ENCODE assay signal across 6 cellular contexts in the genomic region with DNA sequence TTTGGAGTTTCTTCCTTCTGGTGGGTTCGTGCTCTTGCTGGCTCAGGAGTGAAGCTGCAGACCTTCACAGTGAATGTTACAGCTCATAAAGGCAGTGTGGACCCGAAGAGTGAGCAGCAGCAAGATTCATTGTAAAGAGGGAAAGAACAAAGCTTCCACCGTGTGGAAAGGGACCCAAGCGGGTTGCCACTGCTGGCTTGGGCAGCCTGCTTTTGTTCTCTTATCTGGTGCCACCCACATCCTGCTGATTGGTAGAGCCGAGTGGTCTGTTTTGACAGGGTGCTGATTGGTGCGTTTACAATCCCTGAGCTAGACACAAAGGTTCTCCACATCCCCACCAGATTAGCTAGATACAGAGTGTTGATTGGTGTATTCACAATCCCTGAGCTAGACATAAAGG. TPM values are rescaled to one million over a fixed set of nuclear protein-coding genes. Genes with fewer than 3 reads are reported as not detected.
DNase-seq lines count a peak whose midpoint lies in the region; ATAC-seq, FAIRE-seq and TF ChIP-seq lines count a peak whose summit lies in the region.
"Not testable (repeated sequence)": the region's sequence is repeated elsewhere in the genome, so short reads cannot be mapped to it uniquely, and the experiment has no call there.
"Had no signal": no experiment of that assay in that cellular context is flagged by ENCODE, and none has a peak within 500 bp of the region (broad histone marks: within the 10 kb centered on the region; RNA-seq: fewer than 3 reads in every experiment).

No MANE protein-coding gene starts in this region.

- POLR2A ChIA-PET in activated CD4-positive, alpha-beta memory T cell treated with anti-CD3 and anti-CD28 coated beads for 36 hours (lab: Charles Lee): interaction anchor here (1.2 kb wide), 1 partner anchor 9 kb away, joined by 5 read pairs; no protein-coding TSS in a partner anchor

- not testable (repeated sequence) for H3K23ac ChIP-seq in mesendoderm (ENCODE audit: low read length)

- intact Hi-C loops in activated CD4-positive, alpha-beta memory T cell treated with anti-CD3 and anti-CD28 coated beads for 36 hours (cut with micrococcal nuclease): loop anchor here (5.0 kb wide), 1 partner anchor 103 kb away; the partner anchor contains the start of gene PA2G4

- H3K9me2 ChIP-seq in GM23338 (ENCODE audit: insufficient read depth): not testable (repeated sequence)

- H3K18ac ChIP-seq in mesendoderm (ENCODE audit: low read length): not testable (repeated sequence)

- not testable (repeated sequence) for H2BK5ac ChIP-seq in mesendoderm (ENCODE audit: low read length)

- H3K79me1 ChIP-seq in mesendoderm (ENCODE audit: low read length): not testable (repeated sequence)

- H3K27ac Mint-ChIP-seq in GM23338: peak overlapping the region; percentile 21; the same call in 1 of the 2 replicates
- not testable (repeated sequence) for H3K27ac Mint-ChIP-seq in activated CD4-positive, alpha-beta memory T cell treated with anti-CD3 and anti-CD28 coated beads for 36 hours; astrocyte (ENCODE audit: unreplicated experiment)

- not testable (repeated sequence) for ATAC-seq in GM23338

- H2AK5ac ChIP-seq in mesendoderm (ENCODE audit: low read length): not testable (repeated sequence)

- FAIRE-seq in astrocyte (lab: Jason Lieb, UNC): not testable (repeated sequence)

- H2BK120ac ChIP-seq in mesendoderm (ENCODE audit: low read depth, low read length): not testable (repeated sequence)

- not testable (repeated sequence) for H3K9me3 ChIP-seq in astrocyte (ENCODE audit: insufficient read depth, low read depth, low read length)

- H3K4me3 Mint-ChIP-seq in GM23338; activated CD4-positive, alpha-beta memory T cell treated with anti-CD3 and anti-CD28 coated beads for 36 hours: not testable (repeated sequence)
- H3K4me3 Mint-ChIP-seq in astrocyte (ENCODE audit: unreplicated experiment): peak overlapping the region; percentile 46

- peak; percentile 33; the same call in 1 of the 2 replicates for TF ChIP-seq POLR2A in Raji (IDR thresholded peaks at IDR 0.05; ENCODE audit: insufficient read depth, low read depth, low read length)

- not testable (repeated sequence) for H3F3A ChIP-seq in GM23338 (replicated peaks; ENCODE audit: low read depth)

- not testable (repeated sequence) for H4K8ac ChIP-seq in mesendoderm (ENCODE audit: low read depth, low read length)

- no CpG with 5 or more reads among the region's 6 CpGs for WGBS in mesendoderm (ENCODE audit: extremely low coverage, insufficient coverage, low lambda C conversion rate)

- H3K79me2 ChIP-seq in GM23338 (replicated peaks; ENCODE audit: insufficient read depth); astrocyte (ENCODE audit: insufficient read depth, low read length); mesendoderm (ENCODE audit: control insufficient read depth, insufficient read depth, low read length): not testable (repeated sequence)

- H3K27ac ChIP-seq in GM23338 (ENCODE audit: low read depth); astrocyte (ENCODE audit: low read depth, low read length); mesendoderm (ENCODE audit: low read depth, low read length): not testable (repeated sequence)

- not testable (repeated sequence) for H4K20me1 ChIP-seq in GM23338 (replicated peaks; ENCODE audit: insufficient read depth); astrocyte (ENCODE audit: insufficient read depth, low read length)

- not testable (repeated sequence) for DNase-seq in GM23338 (ENCODE audit: low spot score); astrocyte (ENCODE audit: low read depth)
- peak; percentile 25 for DNase-seq in activated CD4-positive, alpha-beta memory T cell treated with anti-CD3 and anti-CD28 coated beads for 36 hours
- peak; percentile 33 for DNase-seq in mesendoderm

- CTCF ChIA-PET in activated CD4-positive, alpha-beta memory T cell treated with anti-CD3 and anti-CD28 coated beads for 36 hours (lab: Charles Lee): interaction anchor here (0.6 to 6.0 kb wide), 5 partner anchors 17 to 132 kb away, joined by 3 to 102 read pairs (median 3); no protein-coding TSS in a partner anchor

- H3K27me3 ChIP-seq in GM23338 (ENCODE audit: insufficient read depth); astrocyte (ENCODE audit: insufficient read depth, low read length); mesendoderm (ENCODE audit: insufficient read depth, low read length, poor library complexity): not testable (repeated sequence)

- H3K9ac ChIP-seq in astrocyte (ENCODE audit: low read length); mesendoderm (ENCODE audit: low read length): not testable (repeated sequence)

- H2AFZ ChIP-seq in GM23338; astrocyte (ENCODE audit: low read depth, low read length): not testable (repeated sequence)

- H4K5ac ChIP-seq in mesendoderm (ENCODE audit: low read length): not testable (repeated sequence)

- TF ChIP-seq CTCF in GM23338 (conservative IDR thresholded peaks at IDR 0.05; ENCODE audit: low read depth in 2 of 2); astrocyte (IDR thresholded peaks at IDR 0.05; ENCODE audit: insufficient read depth, low read depth, low read length): not testable (repeated sequence)

- H2BK15ac ChIP-seq in mesendoderm (replicated peaks; ENCODE audit: low read depth): not testable (repeated sequence)

- peaks cover 39% of the 10 kb centered on the region for H3K36me3 Mint-ChIP-seq in GM23338 (ENCODE audit: low read depth)
- not testable (repeated sequence) for H3K36me3 Mint-ChIP-seq in activated CD4-positive, alpha-beta memory T cell treated with anti-CD3 and anti-CD28 coated beads for 36 hours
- peaks cover 17% of the 10 kb centered on the region for H3K36me3 Mint-ChIP-seq in astrocyte (ENCODE audit: low read depth, unreplicated experiment)

- H3K56ac ChIP-seq in mesendoderm (ENCODE audit: low read length): not testable (repeated sequence)

- not testable (repeated sequence) for H3K27me3 Mint-ChIP-seq in GM23338 (ENCODE audit: insufficient read depth, low read depth, poor library complexity); activated CD4-positive, alpha-beta memory T cell treated with anti-CD3 and anti-CD28 coated beads for 36 hours; astrocyte (ENCODE audit: low read depth, unreplicated experiment)

- not testable (repeated sequence) for H3K4ac ChIP-seq in mesendoderm (ENCODE audit: low read depth, low read length)

- H3K4me1 ChIP-seq in GM23338 (ENCODE audit: insufficient read depth); astrocyte (ENCODE audit: insufficient read depth, low read length); mesendoderm (ENCODE audit: control insufficient read depth, low read depth, low read length): not testable (repeated sequence)

- not testable (repeated sequence) for H3K9me3 Mint-ChIP-seq in GM23338; activated CD4-positive, alpha-beta memory T cell treated with anti-CD3 and anti-CD28 coated beads for 36 hours; astrocyte (ENCODE audit: unreplicated experiment)

- not testable (repeated sequence) for H3K36me3 ChIP-seq in GM23338 (ENCODE audit: insufficient read depth); astrocyte (ENCODE audit: insufficient read depth, low read length); mesendoderm (ENCODE audit: control insufficient read depth, insufficient read depth, low read length)

- H3K4me2 ChIP-seq in GM23338; astrocyte (ENCODE audit: low read length); mesendoderm (ENCODE audit: low read length): not testable (repeated sequence)

- H3K4me3 ChIP-seq in GM23338; astrocyte (ENCODE audit: insufficient read depth, low read depth, low read length); mesendoderm (ENCODE audit: low read length): not testable (repeated sequence)

- H3K4me1 Mint-ChIP-seq in GM23338; astrocyte (ENCODE audit: low read depth, unreplicated experiment): not testable (repeated sequence)
- peaks cover 19% of the 10 kb centered on the region for H3K4me1 Mint-ChIP-seq in activated CD4-positive, alpha-beta memory T cell treated with anti-CD3 and anti-CD28 coated beads for 36 hours (ENCODE audit: low read depth)

RNA-seq across cellular contexts. Expression of gene SUOX, which starts 2.4 kb away (rescaled TPM):
- 21.9 and 27.5 TPM in 2 replicates for total RNA-seq in GM23338 (2014; rRNA removed; shearing (Covaris generic))
- 13.9 and 14.0 TPM in 2 replicates for polyA plus RNA-seq in GM23338 (2016; fragmentation: Nextera tagmentation; extraction: Ambion mirVana)
- 1 to 10 TPM; 2.4 to 2.7 TPM for total RNA-seq in activated CD4-positive, alpha-beta memory T cell treated with anti-CD3 and anti-CD28 coated beads for 36 hours
- 13.6 and 14.3 TPM in 2 replicates for total RNA-seq in astrocyte
- polyA plus RNA-seq in mesendoderm (2013, experiment 1 of 2): 10.6 TPM
- 11.6 TPM for polyA plus RNA-seq in mesendoderm (2013, experiment 2 of 2)

RNA-seq across cellular contexts. Expression of gene IKZF4, which starts 21.3 kb away (rescaled TPM):
- 9.0 and 12.2 TPM in 2 replicates for total RNA-seq in GM23338 (2014; rRNA removed; shearing (Covaris generic))
- 4.3 and 4.6 TPM in 2 replicates for polyA plus RNA-seq in GM23338 (2016; fragmentation: Nextera tagmentation; extraction: Ambion mirVana)
- 10 to 100 TPM; 14.4 to 15.1 TPM for total RNA-seq in activated CD4-positive, alpha-beta memory T cell treated with anti-CD3 and anti-CD28 coated beads for 36 hours
- total RNA-seq in astrocyte: 5.6 and 6.9 TPM in 2 replicates
- 6.9 TPM for polyA plus RNA-seq in mesendoderm (2013, experiment 1 of 2)
- polyA plus RNA-seq in mesendoderm (2013, experiment 2 of 2): 7.4 TPM

RNA-seq across cellular contexts. Expression of gene RAB5B, which starts 25.6 kb away (rescaled TPM):
- 43.7 and 46.5 TPM in 2 replicates for total RNA-seq in GM23338 (2014; rRNA removed; shearing (Covaris generic))
- 18.6 and 19.7 TPM in 2 replicates for polyA plus RNA-seq in GM23338 (2016; fragmentation: Nextera tagmentation; extraction: Ambion mirVana)
- total RNA-seq in activated CD4-positive, alpha-beta memory T cell treated with anti-CD3 and anti-CD28 coated beads for 36 hours: 10 to 100 TPM; 44.8 to 46.4 TPM
- 110 and 127 TPM in 2 replicates for total RNA-seq in astrocyte
- polyA plus RNA-seq in mesendoderm (2013, experiment 1 of 2): 44.4 TPM
- 44.6 TPM for polyA plus RNA-seq in mesendoderm (2013, experiment 2 of 2)

RNA-seq across cellular contexts. Expression of gene CDK2, which starts 32.9 kb away (rescaled TPM):
- total RNA-seq in GM23338 (2014; rRNA removed; shearing (Covaris generic)): 27.7 and 31.0 TPM in 2 replicates
- 14.1 and 15.2 TPM in 2 replicates for polyA plus RNA-seq in GM23338 (2016; fragmentation: Nextera tagmentation; extraction: Ambion mirVana)
- total RNA-seq in activated CD4-positive, alpha-beta memory T cell treated with anti-CD3 and anti-CD28 coated beads for 36 hours: 100 to 1,000 TPM; 121 to 127 TPM
- 37.8 and 44.3 TPM in 2 replicates for total RNA-seq in astrocyte
- 49.3 TPM for polyA plus RNA-seq in mesendoderm (2013, experiment 1 of 2)
- polyA plus RNA-seq in mesendoderm (2013, experiment 2 of 2): 50.6 TPM

RNA-seq across cellular contexts. Expression of gene PMEL, which starts 33.7 kb away (rescaled TPM):
- total RNA-seq in GM23338 (2014; rRNA removed; shearing (Covaris generic)): 81.6 and 108 TPM in 2 replicates
- 64.5 and 68.1 TPM in 2 replicates for polyA plus RNA-seq in GM23338 (2016; fragmentation: Nextera tagmentation; extraction: Ambion mirVana)
- total RNA-seq in activated CD4-positive, alpha-beta memory T cell treated with anti-CD3 and anti-CD28 coated beads for 36 hours: 1 to 10 TPM in 1 of 2 experiments, under 1 TPM in 1; 0.94 to 1.5 TPM
- total RNA-seq in astrocyte: 3.9 and 13.8 TPM in 2 replicates
- polyA plus RNA-seq in mesendoderm (2013, experiment 1 of 2): 24.6 TPM
- polyA plus RNA-seq in mesendoderm (2013, experiment 2 of 2): 23.0 TPM
- total RNA-seq: CD8-positive, alpha-beta T cell had no signal
